In genomic region chr20:50434321-50434652, GRCh38 we compare ENCODE assay signal across 15 cellular contexts.
"Had no signal": no experiment of that assay in that cellular context is flagged by ENCODE, and none has a peak within 500 bp of the region (broad histone marks: within the 10 kb centered on the region; RNA-seq: fewer than 3 reads in every experiment).

No MANE protein-coding gene starts in this region.

- H3K4me3 ChIP-seq: ascending aorta, sigmoid colon had no signal

- H3K27me3 ChIP-seq: ascending aorta, sigmoid colon had no signal

- H3K27ac ChIP-seq: ascending aorta, VCaP had no signal

- H3K4me1 ChIP-seq: ascending aorta, sigmoid colon had no signal

- H3K9me3 ChIP-seq: ascending aorta, sigmoid colon had no signal

- FAIRE-seq: bronchial epithelial cell, endometrium had no signal

- DNase-seq: activated CD4-positive, alpha-beta T cell treated with anti-CD3 and anti-CD28 coated beads, Interleukin-2, amount 50 U/mL, for 1 hour; activated CD4-positive, CD25-positive, alpha-beta regulatory T cell treated with anti-CD3 and anti-CD28 coated beads, Interleukin-2, amount 50 U/mL, for 72 hours; activated gamma-delta T cell; activated T-cell treated with anti-CD3 and anti-CD28 coated beads, Interleukin-2, amount 50 U/mL, for 72 hours; cerebellar nuclear complex; cortex of kidney; left cardiac atrium; naive thymus-derived CD8-positive, alpha-beta T cell; sigmoid colon; stimulated activated CD4-positive, alpha-beta T cell treated with anti-CD3 and anti-CD28 coated beads, Interleukin-4, amount 100 ng/mL, for 24 hours had no signal

- H3K36me3 ChIP-seq: ascending aorta, sigmoid colon had no signal

- ATAC-seq: activated T-cell treated with anti-CD3 and anti-CD28 coated beads, Interleukin-2, amount 50 U/mL, for 72 hours; left cardiac atrium; naive thymus-derived CD8-positive, alpha-beta T cell; stimulated activated memory B cell treated with anti-CD40 and anti-IgM and Interleukin-4, amounts not matched to agents 10 μg/mL and 1 μg/mL and 100 μg/mL, for 72 hours had no signal
